Comparison of ENCODE assay signal across 2 cellular contexts in the genomic region with DNA sequence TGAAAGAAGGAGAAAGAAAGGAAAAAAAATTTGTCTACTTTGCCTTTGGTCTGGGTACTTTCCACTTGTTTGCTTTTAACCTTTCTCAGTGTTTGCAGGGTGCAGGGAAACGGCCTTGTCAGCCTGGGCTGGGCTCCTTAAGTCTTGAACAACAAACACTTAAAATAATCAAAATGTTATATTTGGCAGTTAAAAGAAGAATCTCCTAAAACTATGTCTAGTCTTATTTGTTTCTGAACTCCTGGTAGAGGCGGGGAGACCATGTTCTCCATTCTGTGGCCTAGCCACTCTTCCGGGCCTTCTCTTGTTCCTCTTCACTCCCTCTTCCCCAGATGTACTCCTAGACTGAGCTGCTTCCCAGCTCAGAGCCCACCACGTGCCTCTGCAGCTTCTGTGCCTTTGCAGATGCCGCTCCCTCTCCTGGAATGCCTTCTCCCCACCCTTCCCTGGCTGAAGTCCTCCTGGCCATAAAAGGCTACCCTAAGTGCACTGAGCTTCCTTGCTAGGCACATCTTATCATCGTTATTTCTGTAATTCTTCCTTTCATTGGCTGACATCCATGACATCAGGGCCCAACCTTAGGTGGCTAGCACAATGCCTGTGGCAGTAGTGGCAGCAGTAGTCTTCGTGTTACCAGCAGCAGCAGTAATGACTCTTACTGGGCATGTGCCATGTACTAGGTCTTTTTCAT.
TF ChIP-seq lines count a peak whose summit lies in the region.

No MANE protein-coding gene starts in this region.

TF ChIP-seq in IMR-90, 13 proteins besides CTCF, POLR2A, EP300 and RAD21:
- TF ChIP-seq, protein P1, sequence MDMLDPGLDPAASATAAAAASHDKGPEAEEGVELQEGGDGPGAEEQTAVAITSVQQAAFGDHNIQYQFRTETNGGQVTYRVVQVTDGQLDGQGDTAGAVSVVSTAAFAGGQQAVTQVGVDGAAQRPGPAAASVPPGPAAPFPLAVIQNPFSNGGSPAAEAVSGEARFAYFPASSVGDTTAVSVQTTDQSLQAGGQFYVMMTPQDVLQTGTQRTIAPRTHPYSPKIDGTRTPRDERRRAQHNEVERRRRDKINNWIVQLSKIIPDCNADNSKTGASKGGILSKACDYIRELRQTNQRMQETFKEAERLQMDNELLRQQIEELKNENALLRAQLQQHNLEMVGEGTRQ (IDR thresholded peaks at IDR 0.05; ENCODE audit: low read depth, low read length) = peak; percentile 10; the same call in 1 of the 2 replicates
- no peak for TF ChIP-seq SMC3 (IDR thresholded peaks at IDR 0.05; ENCODE audit: low read depth, low read length)

TF ChIP-seq in HepG2, 621 proteins besides CTCF, POLR2A, EP300 and RAD21:
- peak; percentile 92 for TF ChIP-seq ZNF335 (CRISPR knock-in tag; IDR thresholded peaks at IDR 0.05)
- TF ChIP-seq, protein P2, sequence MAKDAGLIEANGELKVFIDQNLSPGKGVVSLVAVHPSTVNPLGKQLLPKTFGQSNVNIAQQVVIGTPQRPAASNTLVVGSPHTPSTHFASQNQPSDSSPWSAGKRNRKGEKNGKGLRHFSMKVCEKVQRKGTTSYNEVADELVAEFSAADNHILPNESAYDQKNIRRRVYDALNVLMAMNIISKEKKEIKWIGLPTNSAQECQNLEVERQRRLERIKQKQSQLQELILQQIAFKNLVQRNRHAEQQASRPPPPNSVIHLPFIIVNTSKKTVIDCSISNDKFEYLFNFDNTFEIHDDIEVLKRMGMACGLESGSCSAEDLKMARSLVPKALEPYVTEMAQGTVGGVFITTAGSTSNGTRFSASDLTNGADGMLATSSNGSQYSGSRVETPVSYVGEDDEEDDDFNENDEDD (CRISPR knock-in tag; IDR thresholded peaks at IDR 0.05; ENCODE audit: borderline replicate concordance) = no peak
